ENCODE assay signal across 13 cellular contexts in genomic region chr7:133641436-133641835, GRCh38.
"Had no signal": no experiment of that assay in that cellular context is flagged by ENCODE, and none has a peak within 500 bp of the region (broad histone marks: within the 10 kb centered on the region; RNA-seq: fewer than 3 reads in every experiment).

No MANE protein-coding gene starts in this region.

- H3K27me3 ChIP-seq: ascending aorta, dorsolateral prefrontal cortex, gastrocnemius medialis, pancreas had no signal

- H3K36me3 ChIP-seq: ascending aorta, gastrocnemius medialis, lower lobe of right lung, pancreas had no signal

- H3K27ac ChIP-seq: ascending aorta, dorsolateral prefrontal cortex, gastrocnemius medialis, lower lobe of right lung, pancreas had no signal

- DNase-seq: activated CD4-positive, alpha-beta memory T cell treated with anti-CD3 and anti-CD28 coated beads, Interleukin-2, amount 10 ng/mL, durations not matched to agents 7 days and 5 days; activated CD4-positive, alpha-beta T cell treated with anti-CD3 and anti-CD28 coated beads for 36 hours; activated CD8-positive, alpha-beta memory T cell treated with anti-CD3 and anti-CD28 coated beads, Interleukin-2, amount 50 U/mL, for 4 hours; activated naive CD4-positive, alpha-beta T cell treated with Interleukin-2 at 50 U/mL for 16 hours; activated naive CD8-positive, alpha-beta T cell treated with anti-CD3 and anti-CD28 coated beads, Interleukin-2, amount 50 U/mL, for 24 hours; dorsolateral prefrontal cortex; gastrocnemius medialis; kidney glomerular epithelial cell; lower lobe of right lung; midbrain; pancreas; retina had no signal

- H3K9me3 ChIP-seq: gastrocnemius medialis, pancreas had no signal

- H3K4me3 ChIP-seq: ascending aorta, dorsolateral prefrontal cortex, gastrocnemius medialis, lower lobe of right lung, pancreas had no signal

- H3K4me1 ChIP-seq: gastrocnemius medialis had no signal
